9 cellular contexts compared by ENCODE assay signal in genomic region chr15:72796210-72796514, GRCh38. TPM values are rescaled to one million over a fixed set of nuclear protein-coding genes. Genes with fewer than 3 reads are reported as not detected.
DNase-seq lines count a peak whose midpoint lies in the region; ATAC-seq and TF ChIP-seq lines count a peak whose summit lies in the region.
"Had no signal": no experiment of that assay in that cellular context is flagged by ENCODE, and none has a peak within 500 bp of the region (broad histone marks: within the 10 kb centered on the region; RNA-seq: fewer than 3 reads in every experiment).

No MANE protein-coding gene starts in this region.

- H3K4me1 Mint-ChIP-seq in activated CD4-positive, alpha-beta T cell treated with anti-CD3 and anti-CD28 coated beads, Interleukin-2, amount 10 ng/mL, durations not matched to agents 24 days and 14 days = peaks cover 10% of the 10 kb centered on the region
- H3K4me1 Mint-ChIP-seq in activated B cell treated with CpG ODN at 0.5 μM for 24 hours = peaks cover 15% of the 10 kb centered on the region
- peaks cover 15% of the 10 kb centered on the region for H3K4me1 Mint-ChIP-seq in stimulated activated naive CD8-positive, alpha-beta T cell treated with anti-CD3 and anti-CD28 coated beads, Interleukin-15, amount 100 ng/mL, for 72 hours

- H3K27me3 Mint-ChIP-seq in activated CD4-positive, alpha-beta T cell treated with anti-CD3 and anti-CD28 coated beads, Interleukin-2, amount 10 ng/mL, durations not matched to agents 24 days and 14 days = peaks cover 24% of the 10 kb centered on the region
- H3K27me3 Mint-ChIP-seq in activated B cell treated with CpG ODN at 0.5 μM for 24 hours = peaks cover 40% of the 10 kb centered on the region
- peaks cover 40% of the 10 kb centered on the region for H3K27me3 Mint-ChIP-seq in stimulated activated naive CD8-positive, alpha-beta T cell treated with anti-CD3 and anti-CD28 coated beads, Interleukin-15, amount 100 ng/mL, for 72 hours

- peak overlapping the region; percentile 50; the same call in 1 of the 2 replicates for H3K4me3 ChIP-seq in iPS DF 6.9 (ENCODE audit: low read length)

- CTCF ChIA-PET in activated B cell treated with CpG ODN at 0.5 μM for 24 hours (lab: Charles Lee) = interaction anchor here (0.6 kb wide), 1 partner anchor 73 kb away, joined by 3 read pairs; no protein-coding TSS in a partner anchor

- H3K9me3 ChIP-seq in iPS DF 6.9 (ENCODE audit: control insufficient read depth, insufficient read depth, low read length) = no peaks in the 10 kb centered on the region

- TF ChIP-seq CTCF in activated B cell treated with CpG ODN at 0.5 μM for 24 hours (IDR thresholded peaks at IDR 0.05) = no peak

- H3K36me3 ChIP-seq in iPS DF 6.9 (ENCODE audit: control insufficient read depth, insufficient read depth, low read length) = no peaks in the 10 kb centered on the region
- H3K36me3 ChIP-seq: WERI-Rb-1 had no signal

- peak overlapping the region; percentile 78 for H3K4me3 Mint-ChIP-seq in activated CD4-positive, alpha-beta T cell treated with anti-CD3 and anti-CD28 coated beads, Interleukin-2, amount 10 ng/mL, durations not matched to agents 24 days and 14 days
- H3K4me3 Mint-ChIP-seq in activated B cell treated with CpG ODN at 0.5 μM for 24 hours = peak overlapping the region; percentile 81
- peak overlapping the region; percentile 82 to 86 for H3K4me3 Mint-ChIP-seq in stimulated activated naive CD8-positive, alpha-beta T cell treated with anti-CD3 and anti-CD28 coated beads, Interleukin-15, amount 100 ng/mL, for 72 hours

- no peak overlapping the region for H3K27ac Mint-ChIP-seq in activated CD4-positive, alpha-beta T cell treated with anti-CD3 and anti-CD28 coated beads, Interleukin-2, amount 10 ng/mL, durations not matched to agents 24 days and 14 days
- H3K27ac Mint-ChIP-seq in activated B cell treated with CpG ODN at 0.5 μM for 24 hours = no peak overlapping the region
- H3K27ac Mint-ChIP-seq in stimulated activated naive CD8-positive, alpha-beta T cell treated with anti-CD3 and anti-CD28 coated beads, Interleukin-15, amount 100 ng/mL, for 72 hours = peak overlapping the region in 1 of 2 donors; percentile 92

- H3K9me3 Mint-ChIP-seq in activated CD4-positive, alpha-beta T cell treated with anti-CD3 and anti-CD28 coated beads, Interleukin-2, amount 10 ng/mL, durations not matched to agents 24 days and 14 days = no peaks in the 10 kb centered on the region
- H3K9me3 Mint-ChIP-seq in activated B cell treated with CpG ODN at 0.5 μM for 24 hours = no peaks in the 10 kb centered on the region
- no peaks in the 10 kb centered on the region for H3K9me3 Mint-ChIP-seq in stimulated activated naive CD8-positive, alpha-beta T cell treated with anti-CD3 and anti-CD28 coated beads, Interleukin-15, amount 100 ng/mL, for 72 hours

- WGBS in iPS DF 6.9 (ENCODE audit: insufficient coverage, insufficient read length) = no CpG with 5 or more reads among the region's 7 CpGs

- DNase-seq in activated CD4-positive, alpha-beta T cell treated with anti-CD3 and anti-CD28 coated beads, Interleukin-2, amount 10 ng/mL, durations not matched to agents 24 days and 14 days = no peak
- DNase-seq in activated CD4-positive, alpha-beta T cell treated with anti-CD3 and anti-CD28 coated beads for 1 hour = no peak
- no peak for DNase-seq in activated B cell treated with CpG ODN at 0.5 μM for 24 hours
- no peak for DNase-seq in iPS DF 6.9 (ENCODE audit: low read depth, low spot score)
- DNase-seq in stimulated activated naive CD8-positive, alpha-beta T cell treated with anti-CD3 and anti-CD28 coated beads, Interleukin-15, amount 100 ng/mL, for 72 hours = no peak
- DNase-seq in AML-193 (lab: John Stamatoyannopoulos, UW) = no peak

- peaks cover 3% of the 10 kb centered on the region; the same call in 1 of the 2 replicates for H3K27me3 ChIP-seq in iPS DF 6.9 (ENCODE audit: control insufficient read depth, insufficient read depth, low read length)

- no peaks in the 10 kb centered on the region for H3K36me3 Mint-ChIP-seq in activated CD4-positive, alpha-beta T cell treated with anti-CD3 and anti-CD28 coated beads, Interleukin-2, amount 10 ng/mL, durations not matched to agents 24 days and 14 days (ENCODE audit: low read depth)
- H3K36me3 Mint-ChIP-seq in activated B cell treated with CpG ODN at 0.5 μM for 24 hours (ENCODE audit: low read depth) = no peaks in the 10 kb centered on the region

- intact Hi-C loops in activated CD4-positive, alpha-beta T cell treated with anti-CD3 and anti-CD28 coated beads, Interleukin-2, amount 10 ng/mL, durations not matched to agents 24 days and 14 days (cut with micrococcal nuclease) = loop anchor here (1.0 kb wide), 1 partner anchor 11 kb away; no protein-coding TSS in a partner anchor
- intact Hi-C loops in activated B cell treated with CpG ODN at 0.5 μM for 24 hours (cut with micrococcal nuclease) = loop anchor here (1.0 to 5.0 kb wide), 2 partner anchors 12 to 476 kb away; no protein-coding TSS in a partner anchor

- POLR2A ChIA-PET in activated B cell treated with CpG ODN at 0.5 μM for 24 hours (lab: Charles Lee) = no interaction called here

- H3K4me1 ChIP-seq in iPS DF 6.9 (ENCODE audit: control insufficient read depth, insufficient read depth, low read length) = no peaks in the 10 kb centered on the region

- H3K27ac ChIP-seq in iPS DF 6.9 (ENCODE audit: low read length) = no peak overlapping the region
- H3K27ac ChIP-seq: WERI-Rb-1 had no signal

- ATAC-seq in activated B cell treated with CpG ODN at 0.5 μM for 24 hours (ENCODE audit: low read depth) (no peak), HG03175 (IDR thresholded peaks at IDR 0.05; ENCODE audit: unreplicated experiment) (no peak), GM19328 (IDR thresholded peaks at IDR 0.05; ENCODE audit: unreplicated experiment) (no peak)
- ATAC-seq in stimulated activated naive CD8-positive, alpha-beta T cell treated with anti-CD3 and anti-CD28 coated beads, Interleukin-15, amount 100 ng/mL, for 72 hours = no peak

RNA-seq across cellular contexts. Expression of gene ADPGK, which starts 12.6 kb away (rescaled TPM):
- total RNA-seq in activated CD4-positive, alpha-beta T cell treated with anti-CD3 and anti-CD28 coated beads, Interleukin-2, amount 10 ng/mL, durations not matched to agents 24 days and 14 days = 107 and 112 TPM in 2 replicates
- total RNA-seq in activated B cell treated with CpG ODN at 0.5 μM for 24 hours = 77.7 and 99.8 TPM in 2 replicates
